Comparison of ENCODE assay signal across 8 cellular contexts in genomic region chr19:40528533-40529092, GRCh38. TPM values are rescaled to one million over a fixed set of nuclear protein-coding genes. Genes with fewer than 3 reads are reported as not detected.
DNase-seq lines count a peak whose midpoint lies in the region; ATAC-seq and TF ChIP-seq lines count a peak whose summit lies in the region.
"Had no signal": no experiment of that assay in that cellular context is flagged by ENCODE, and none has a peak within 500 bp of the region (broad histone marks: within the 10 kb centered on the region; RNA-seq: fewer than 3 reads in every experiment).

No MANE protein-coding gene starts in this region.

- H3K27me3 ChIP-seq in CD8-positive, alpha-beta memory T cell (ENCODE audit: insufficient read depth, low read length, poor library complexity, severe bottlenecking), result peaks cover 5% of the 10 kb centered on the region
- H3K27me3 ChIP-seq in Karpas-422 (ENCODE audit: low read length) (no peaks in the 10 kb centered on the region), brain microvascular endothelial cell (replicated peaks) (peaks cover 3% of the 10 kb centered on the region)
- H3K27me3 ChIP-seq: Peyer's patch had no signal

- CTCF ChIA-PET in CD8-positive, alpha-beta memory T cell (lab: Charles Lee), result interaction anchor here (0.6 to 0.7 kb wide), 2 partner anchors 91 to 102 kb away, joined by 3 to 4 read pairs; no protein-coding TSS in a partner anchor

- peak overlapping the region in 3 of 7 donors; percentile 49 to 81 (median 57) for H3K4me3 Mint-ChIP-seq in CD8-positive, alpha-beta memory T cell
- H3K4me3 Mint-ChIP-seq in chondrocyte (ENCODE audit: unreplicated experiment) (no peak overlapping the region), osteocyte (ENCODE audit: unreplicated experiment) (peak overlapping the region; percentile 29)

- no peaks in the 10 kb centered on the region for H3K9me3 Mint-ChIP-seq in CD8-positive, alpha-beta memory T cell
- H3K9me3 Mint-ChIP-seq in chondrocyte (ENCODE audit: low read depth) (no peaks in the 10 kb centered on the region), osteocyte (ENCODE audit: unreplicated experiment) (no peaks in the 10 kb centered on the region)

- TF ChIP-seq CTCF in chondrocyte (IDR thresholded peaks at IDR 0.05) (peak; percentile 21), osteocyte (IDR thresholded peaks at IDR 0.05) (no peak), brain microvascular endothelial cell (IDR thresholded peaks at IDR 0.05; ENCODE audit: low read depth, low read length, missing control alignments) (no peak)

- no peak overlapping the region for H3K27ac ChIP-seq in CD8-positive, alpha-beta memory T cell (ENCODE audit: low read depth, low read length)
- H3K27ac ChIP-seq in Karpas-422 (ENCODE audit: low read length) (no peak overlapping the region), brain microvascular endothelial cell (no peak overlapping the region)

- DNase-seq in CD8-positive, alpha-beta memory T cell, result no peak
- DNase-seq in Karpas-422 (no peak), chondrocyte (ENCODE audit: low spot score) (no peak), osteocyte (ENCODE audit: extremely low spot score, unreplicated experiment) (no peak), brain microvascular endothelial cell (no peak)

- peaks cover 24 to 27% of the 10 kb centered on the region in 2 donors for H3K27me3 Mint-ChIP-seq in CD8-positive, alpha-beta memory T cell
- H3K27me3 Mint-ChIP-seq in chondrocyte (ENCODE audit: low read depth) (peaks cover 23% of the 10 kb centered on the region), osteocyte (ENCODE audit: unreplicated experiment) (peaks cover 37% of the 10 kb centered on the region)

- H3K9me3 ChIP-seq in CD8-positive, alpha-beta memory T cell (ENCODE audit: low read length), result no peaks in the 10 kb centered on the region
- no peaks in the 10 kb centered on the region for H3K9me3 ChIP-seq in Karpas-422 (ENCODE audit: low read length)
- H3K9me3 ChIP-seq: Peyer's patch had no signal

- peaks cover 18% of the 10 kb centered on the region for H3K4me1 ChIP-seq in CD8-positive, alpha-beta memory T cell (ENCODE audit: insufficient read depth, low read length)
- H3K4me1 ChIP-seq in Karpas-422 (ENCODE audit: low read length), result peaks cover 32% of the 10 kb centered on the region

- H3K4me1 Mint-ChIP-seq in CD8-positive, alpha-beta memory T cell, result peaks cover 12 to 24% (median 18%) of the 10 kb centered on the region in 3 donors
- H3K4me1 Mint-ChIP-seq in chondrocyte (ENCODE audit: low read depth), result peaks cover 11% of the 10 kb centered on the region
- peaks cover 9% of the 10 kb centered on the region for H3K4me1 Mint-ChIP-seq in osteocyte (ENCODE audit: unreplicated experiment)

- no peak for ATAC-seq in GM19467 (IDR thresholded peaks at IDR 0.05; ENCODE audit: unreplicated experiment)
- ATAC-seq in HG02884 (IDR thresholded peaks at IDR 0.05; ENCODE audit: unreplicated experiment), result no peak

- no peaks in the 10 kb centered on the region for H3K79me2 ChIP-seq in Karpas-422 (ENCODE audit: low read length)

- H3K9me2 ChIP-seq in Karpas-422 (replicated peaks; ENCODE audit: insufficient read depth, low read length), result no peaks in the 10 kb centered on the region

- peak overlapping the region in 7 of 8 donors; percentile 12 to 93 (median 63) for H3K27ac Mint-ChIP-seq in CD8-positive, alpha-beta memory T cell
- H3K27ac Mint-ChIP-seq in chondrocyte (ENCODE audit: unreplicated experiment), result no peak overlapping the region
- H3K27ac Mint-ChIP-seq in osteocyte (ENCODE audit: unreplicated experiment), result no peak overlapping the region

- no peak overlapping the region for H3K4me3 ChIP-seq in CD8-positive, alpha-beta memory T cell (ENCODE audit: low read length)
- H3K4me3 ChIP-seq in Karpas-422 (ENCODE audit: low read length) (no peak overlapping the region), brain microvascular endothelial cell (ENCODE audit: low read depth, low read length) (no peak overlapping the region)

- H3K9ac ChIP-seq in Karpas-422 (ENCODE audit: low read length), result no peak overlapping the region

- no peaks in the 10 kb centered on the region for H3K36me3 Mint-ChIP-seq in CD8-positive, alpha-beta memory T cell
- H3K36me3 Mint-ChIP-seq in chondrocyte (ENCODE audit: low read depth), result peaks cover 1% of the 10 kb centered on the region
- no peaks in the 10 kb centered on the region for H3K36me3 Mint-ChIP-seq in osteocyte (ENCODE audit: unreplicated experiment)

- in situ Hi-C loops in brain microvascular endothelial cell (cut with HindIII; ENCODE audit: low pct_ligation_motif_present, low sequenced_read_pairs), result no loop called here

- POLR2A ChIA-PET in CD8-positive, alpha-beta memory T cell (lab: Charles Lee), result interaction anchor here (0.7 kb wide), 1 partner anchor 713 kb away, joined by 3 read pairs; no protein-coding TSS in a partner anchor

- no peaks in the 10 kb centered on the region for H4K20me1 ChIP-seq in Karpas-422 (ENCODE audit: insufficient read depth, low read depth, low read length)

- peak overlapping the region; percentile 8; the same call in 1 of the 2 replicates for H2AFZ ChIP-seq in Karpas-422 (ENCODE audit: low read length)

- H3K4me2 ChIP-seq in Karpas-422 (ENCODE audit: low read depth, low read length, poor library complexity, severe bottlenecking), result no peak overlapping the region

- no peaks in the 10 kb centered on the region for H3K36me3 ChIP-seq in CD8-positive, alpha-beta memory T cell (ENCODE audit: insufficient read depth, low read length)
- H3K36me3 ChIP-seq in Karpas-422 (ENCODE audit: insufficient read depth, low read length), result no peaks in the 10 kb centered on the region
- no peaks in the 10 kb centered on the region for H3K36me3 ChIP-seq in brain microvascular endothelial cell (replicated peaks)
- H3K36me3 ChIP-seq: Peyer's patch had no signal

RNA-seq across cellular contexts. Expression of gene SHKBP1, which starts 48.1 kb away (rescaled TPM):
- 100 to 1,000 TPM; 103 to 104 TPM for total RNA-seq in CD8-positive, alpha-beta memory T cell
- polyA plus RNA-seq in CD8-positive, alpha-beta memory T cell, result 159 TPM
- 49.7 and 98.2 TPM in 2 replicates for total RNA-seq in Karpas-422 (2014; rRNA removed; shearing (Covaris generic); ENCODE audit: low replicate concordance)
- total RNA-seq in chondrocyte (40.9 to 47.8 TPM (median 46.8 TPM) in 3 replicates), osteocyte (53.3 and 53.8 TPM in 2 replicates)

Comparison
In these comparisons a context has a peak if more than half of its experiments do, and no peak if none do; other contexts are left out.
1. H3K27ac Mint-ChIP-seq: peak in CD8-positive, alpha-beta memory T cell (7 of 8); none in chondrocyte (single experiment) and osteocyte (single experiment).